ENCODE assay signal across 12 cellular contexts in genomic region chr2:49004046-49004626, GRCh38.
A peak's percentile ranks its signal among the peaks of the same experiment; 100 is the strongest.
DNase-seq lines count a peak whose midpoint lies in the region; ATAC-seq lines count a peak whose summit lies in the region.
"Had no signal": no experiment of that assay in that cellular context is flagged by ENCODE, and none has a peak within 500 bp of the region (broad histone marks: within the 10 kb centered on the region; RNA-seq: fewer than 3 reads in every experiment).

No MANE protein-coding gene starts in this region.

- DNase-seq in RPMI8226 (peak; percentile 38), OCI-M2 (lab: John Stamatoyannopoulos, UW; ENCODE audit: unreplicated experiment) (no peak), SHP77 treated with DMSO at 0.1 percent for 48 hours (lab: John Stamatoyannopoulos, UW) (no peak), COLO829 (ENCODE audit: low spot score) (no peak)
- DNase-seq: activated CD8-positive, alpha-beta T cell treated with anti-CD3 and anti-CD28 coated beads for 36 hours; heart right ventricle; T-helper 1 cell; upper lobe of left lung had no signal

- no peak overlapping the region for H3K27ac Mint-ChIP-seq in activated T-helper 17 cell treated with anti-CD3 and anti-CD28 coated beads, Interleukin-2, amount 50 U/mL, for 72 hours
- H3K27ac Mint-ChIP-seq: activated CD8-positive, alpha-beta T cell treated with anti-CD3 and anti-CD28 coated beads for 36 hours had no signal

- no peak overlapping the region for H3K4me3 Mint-ChIP-seq in activated T-helper 17 cell treated with anti-CD3 and anti-CD28 coated beads, Interleukin-2, amount 50 U/mL, for 72 hours
- H3K4me3 Mint-ChIP-seq: activated CD8-positive, alpha-beta T cell treated with anti-CD3 and anti-CD28 coated beads for 36 hours had no signal

- H3K9me3 Mint-ChIP-seq in activated T-helper 17 cell treated with anti-CD3 and anti-CD28 coated beads, Interleukin-2, amount 50 U/mL, for 72 hours, result peaks cover 6% of the 10 kb centered on the region
- H3K9me3 Mint-ChIP-seq: activated CD8-positive, alpha-beta T cell treated with anti-CD3 and anti-CD28 coated beads for 36 hours had no signal

- H3K36me3 Mint-ChIP-seq in activated T-helper 17 cell treated with anti-CD3 and anti-CD28 coated beads, Interleukin-2, amount 50 U/mL, for 72 hours (ENCODE audit: low read depth), result no peaks in the 10 kb centered on the region

- H3K4me1 Mint-ChIP-seq in activated T-helper 17 cell treated with anti-CD3 and anti-CD28 coated beads, Interleukin-2, amount 50 U/mL, for 72 hours, result no peaks in the 10 kb centered on the region

- no peaks in the 10 kb centered on the region for H3K27me3 Mint-ChIP-seq in activated T-helper 17 cell treated with anti-CD3 and anti-CD28 coated beads, Interleukin-2, amount 50 U/mL, for 72 hours
- H3K27me3 Mint-ChIP-seq: activated CD8-positive, alpha-beta T cell treated with anti-CD3 and anti-CD28 coated beads for 36 hours had no signal

- peak; percentile 73 for ATAC-seq in GM18499 (IDR thresholded peaks at IDR 0.05; ENCODE audit: insufficient read depth, unreplicated experiment)
- peak; percentile 61 for ATAC-seq in GM19397 (IDR thresholded peaks at IDR 0.05; ENCODE audit: unreplicated experiment)
- ATAC-seq in HG03060 (IDR thresholded peaks at IDR 0.05; ENCODE audit: low read depth, unreplicated experiment), result peak; percentile 61
- ATAC-seq in activated T-helper 17 cell treated with anti-CD3 and anti-CD28 coated beads, Interleukin-2, amount 50 U/mL, for 72 hours (replicated peaks), result no peak
- ATAC-seq: activated CD8-positive, alpha-beta T cell treated with anti-CD3 and anti-CD28 coated beads for 36 hours had no signal
